8 cellular contexts compared by ENCODE assay signal in the genomic region with DNA sequence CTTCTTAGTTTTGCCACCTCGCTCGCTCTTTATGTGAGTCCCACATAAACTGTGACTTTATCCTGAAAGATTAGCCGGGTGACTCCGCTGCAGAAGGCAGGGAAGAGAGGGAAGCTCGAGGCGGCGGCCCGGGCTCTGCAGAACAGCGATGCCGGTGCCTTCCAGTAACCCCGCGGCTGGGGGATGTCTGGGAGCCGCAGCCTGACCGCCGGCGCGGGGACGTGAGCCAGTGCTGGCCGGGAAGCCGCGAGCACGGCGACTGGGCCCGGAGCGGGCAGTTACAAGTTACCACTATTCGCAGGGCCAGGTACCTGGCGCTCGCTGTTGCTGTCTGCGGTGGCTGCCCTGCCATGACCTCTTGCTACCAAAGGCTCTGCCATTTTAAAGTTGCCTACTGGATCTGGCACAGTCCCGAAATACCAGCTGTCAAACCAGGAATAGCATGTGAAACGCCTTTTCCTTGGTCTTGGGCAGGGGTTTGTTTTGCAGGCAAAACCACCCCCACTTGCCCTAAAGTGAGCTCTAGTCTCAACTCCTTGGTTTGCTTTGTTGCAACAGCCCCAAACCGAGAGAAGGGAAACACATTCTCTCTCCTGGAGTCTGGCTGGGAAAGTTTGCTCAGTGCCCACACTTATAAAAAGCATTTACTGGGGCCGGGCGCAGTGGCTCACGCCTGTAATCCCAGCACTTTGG.
A peak's percentile ranks its signal among the peaks of the same experiment; 100 is the strongest.
DNase-seq lines count a peak whose midpoint lies in the region; TF ChIP-seq lines count a peak whose summit lies in the region.

No MANE protein-coding gene starts in this region.

- peak overlapping the region; percentile 86 to 97 (median 94) for H3K9ac ChIP-seq in skeletal muscle tissue (ENCODE audit: low read depth in 1 of 3, low read length in 3 of 3)

- H3K27me3 ChIP-seq in skeletal muscle tissue (ENCODE audit: control insufficient read depth in 3 of 3, insufficient read depth in 3 of 3, low read length in 3 of 3) = no peaks in the 10 kb centered on the region

- H3K4me3 ChIP-seq in skeletal muscle tissue (ENCODE audit: low read length in 3 of 3) = peak overlapping the region; percentile 81 to 92 (median 85)

- H3K27ac ChIP-seq in caudate nucleus (ENCODE audit: low read depth, low read length) = peak overlapping the region; percentile 97
- H3K27ac ChIP-seq in skeletal muscle tissue (ENCODE audit: low read depth, low read length) = peak overlapping the region; percentile 98

- no peak for TF ChIP-seq CTCF in GM20000 (IDR thresholded peaks at IDR 0.05; ENCODE audit: extremely low read depth, missing control alignments)

- H3K36me3 ChIP-seq in skeletal muscle tissue (ENCODE audit: control insufficient read depth in 3 of 3, insufficient read depth in 3 of 3, low read length in 3 of 3) = peaks cover 16 to 25% (median 20%) of the 10 kb centered on the region in 3 donors

- no peaks in the 10 kb centered on the region for H3K9me3 ChIP-seq in skeletal muscle tissue (ENCODE audit: control insufficient read depth in 3 of 3, low read length in 3 of 3)

- peak; percentile 10 for DNase-seq in stimulated activated CD4-positive, alpha-beta T cell treated with anti-CD3 and anti-CD28 coated beads, Interleukin-15, amount 100 ng/mL, for 24 hours
- no peak for DNase-seq in stimulated activated CD4-positive, alpha-beta T cell treated with anti-CD3 and anti-CD28 coated beads, Interleukin-4, amount 100 ng/mL, for 1 hour
- DNase-seq in caudate nucleus (lab: John Stamatoyannopoulos, UW) (peak in 51 of 61 donors; percentile 13 to 77 (median 50)), iris pigment epithelial cell (ENCODE audit: low read depth) (peak; percentile 74), GM20000 (ENCODE audit: low spot score) (no peak), NOMO-1 (lab: John Stamatoyannopoulos, UW; ENCODE audit: unreplicated experiment in 2 of 2) (no peak)
- no peak for DNase-seq in stimulated activated CD4-positive, alpha-beta T cell treated with anti-CD3 and anti-CD28 coated beads, Interleukin-1b, Interleukin-23, amount 100 ng/mL, for 48 hours

- peaks cover 30 to 37% (median 33%) of the 10 kb centered on the region in 3 donors for H3K4me1 ChIP-seq in skeletal muscle tissue (ENCODE audit: control insufficient read depth in 3 of 3, insufficient read depth in 3 of 3, low read length in 3 of 3)

Comparison
In these comparisons a context has a peak if more than half of its experiments do, and no peak if none do; other contexts are left out.
1. DNase-seq: peak in stimulated activated CD4-positive, alpha-beta T cell treated with anti-CD3 and anti-CD28 coated beads, Interleukin-15, amount 100 ng/mL, for 24 hours (single experiment), caudate nucleus (51 of 61) and iris pigment epithelial cell (single experiment); none in stimulated activated CD4-positive, alpha-beta T cell treated with anti-CD3 and anti-CD28 coated beads, Interleukin-4, amount 100 ng/mL, for 1 hour (single experiment), GM20000 (single experiment), stimulated activated CD4-positive, alpha-beta T cell treated with anti-CD3 and anti-CD28 coated beads, Interleukin-1b, Interleukin-23, amount 100 ng/mL, for 48 hours (single experiment) and NOMO-1 (0 of 2).